ENCODE assay signal across 11 cellular contexts in the genomic region with DNA sequence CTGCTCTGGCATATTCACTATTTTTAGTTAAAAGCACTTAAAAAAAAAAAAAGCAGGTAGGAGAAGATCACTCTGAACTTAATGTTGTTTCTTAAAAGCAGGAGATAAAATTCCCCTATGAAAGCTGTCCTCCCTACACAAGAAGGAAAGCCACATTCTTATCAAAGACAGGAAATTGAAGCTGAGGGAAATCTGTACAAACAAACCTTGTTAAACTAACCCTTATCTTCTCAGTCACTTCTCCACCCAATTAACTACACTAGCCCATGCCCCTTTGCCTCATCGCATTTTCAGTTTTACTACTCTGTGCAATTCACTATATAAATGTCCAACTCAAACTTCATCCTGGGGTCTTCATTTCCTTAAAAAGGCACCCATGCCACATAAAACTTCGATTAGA.
"Had no signal": no experiment of that assay in that cellular context is flagged by ENCODE, and none has a peak within 500 bp of the region (broad histone marks: within the 10 kb centered on the region; RNA-seq: fewer than 3 reads in every experiment).

No MANE protein-coding gene starts in this region.

- H3K4me3 ChIP-seq: left ventricle myocardium inferior, neural progenitor cell, ovary had no signal

- H3K27ac ChIP-seq: left ventricle myocardium inferior, neural progenitor cell, ovary had no signal

- H3K4me3 Mint-ChIP-seq: activated naive CD4-positive, alpha-beta T cell treated with anti-CD3 and anti-CD28 coated beads, Interleukin-2, amount 10 ng/mL, durations not matched to agents 7 days and 5 days; activated T-cell treated with anti-CD3 and anti-CD28 coated beads, Interleukin-2, amount 50 U/mL, for 24 hours; memory B cell; neural progenitor cell had no signal

- H3K27me3 Mint-ChIP-seq: memory B cell had no signal

- H3K9ac ChIP-seq: neural progenitor cell had no signal

- H3K27ac Mint-ChIP-seq: activated naive CD4-positive, alpha-beta T cell treated with anti-CD3 and anti-CD28 coated beads, Interleukin-2, amount 10 ng/mL, durations not matched to agents 7 days and 5 days; activated T-cell treated with anti-CD3 and anti-CD28 coated beads, Interleukin-2, amount 50 U/mL, for 24 hours had no signal

- H3K9me3 Mint-ChIP-seq: activated naive CD4-positive, alpha-beta T cell treated with anti-CD3 and anti-CD28 coated beads, Interleukin-2, amount 10 ng/mL, durations not matched to agents 7 days and 5 days; activated T-cell treated with anti-CD3 and anti-CD28 coated beads, Interleukin-2, amount 50 U/mL, for 24 hours; memory B cell; neural progenitor cell had no signal

- H3K36me3 Mint-ChIP-seq: memory B cell, neural progenitor cell had no signal

- H3K36me3 ChIP-seq: left ventricle myocardium inferior, neural progenitor cell, ovary had no signal

- H3K4me2 ChIP-seq: neural progenitor cell had no signal

- H3K27me3 ChIP-seq: ovary had no signal

- DNase-seq: activated CD4-positive, alpha-beta T cell treated with anti-CD3 and anti-CD28 coated beads, Interleukin-2, amount 50 U/mL, for 4 hours; activated CD4-positive, CD25-positive, alpha-beta regulatory T cell treated with anti-CD3 and anti-CD28 coated beads, Interleukin-2, amount 50 U/mL, for 72 hours; activated naive CD4-positive, alpha-beta T cell treated with anti-CD3 and anti-CD28 coated beads, Interleukin-2, amount 10 ng/mL, durations not matched to agents 7 days and 5 days; activated T-cell treated with anti-CD3 and anti-CD28 coated beads, Interleukin-2, amount 50 U/mL, for 24 hours; left ventricle myocardium inferior; ovary; stimulated activated CD4-positive, alpha-beta T cell treated with anti-CD3 and anti-CD28 coated beads, Interleukin-1b, Interleukin-23, amount 100 ng/mL, for 48 hours had no signal

- ATAC-seq: sciatic nerve, SK-N-SH treated with all-trans-retinoic acid at 6 μM for 48 hours had no signal
